Comparison of ENCODE assay signal across 9 cellular contexts in the genomic region with DNA sequence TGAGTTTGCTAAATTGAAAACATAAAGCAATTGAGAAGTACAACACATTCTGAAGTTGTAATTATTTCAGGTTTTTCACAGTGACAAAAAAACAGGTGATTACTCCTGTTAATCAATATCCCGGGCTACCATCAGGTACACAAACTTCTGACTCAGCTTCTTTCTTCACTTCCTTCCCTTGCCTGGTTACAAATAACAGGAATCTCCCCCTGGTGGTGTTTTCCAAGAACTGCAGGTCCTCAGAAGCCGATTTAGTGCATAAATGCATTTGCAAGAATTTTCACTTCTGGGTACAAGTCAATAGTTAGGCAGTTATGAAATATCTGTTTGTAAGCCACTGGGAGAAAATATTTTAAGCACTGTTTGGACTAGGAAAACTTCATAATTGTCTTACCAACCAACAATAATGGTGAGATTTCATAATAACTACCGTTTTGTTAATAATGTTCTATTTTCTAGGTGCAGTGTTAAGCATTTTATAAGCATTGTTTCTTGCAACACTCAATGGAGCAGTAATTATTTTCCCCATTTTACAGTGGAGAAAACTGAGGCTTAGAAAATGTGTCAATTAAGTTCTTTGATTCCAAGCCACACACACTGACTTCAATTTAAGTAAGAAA. TPM values are rescaled to one million over a fixed set of nuclear protein-coding genes. Genes with fewer than 3 reads are reported as not detected.
DNase-seq lines count a peak whose midpoint lies in the region; ATAC-seq and TF ChIP-seq lines count a peak whose summit lies in the region.
"Had no signal": no experiment of that assay in that cellular context is flagged by ENCODE, and none has a peak within 500 bp of the region (broad histone marks: within the 10 kb centered on the region; RNA-seq: fewer than 3 reads in every experiment).

No MANE protein-coding gene starts in this region.

- H3K36me3 ChIP-seq in liver (ENCODE audit: control insufficient read depth in 4 of 4, insufficient read depth in 3 of 4, low read depth in 1 of 4, low read length in 3 of 4), result peaks cover 6 to 38% (median 29%) of the 10 kb centered on the region in 4 donors

- no peaks in the 10 kb centered on the region for H3K9me3 ChIP-seq in liver (ENCODE audit: control insufficient read depth in 4 of 4, low read length in 3 of 4)

- H3K4me3 ChIP-seq in liver (ENCODE audit: low read depth in 1 of 3, low read length in 3 of 3), result no peak overlapping the region

- no TSS peak for BruUV-seq in Calu3 (replicated peaks; lab: Mats Ljungman, UMichigan)

- H3K9me3 Mint-ChIP-seq in Calu3 (ENCODE audit: low read depth, unreplicated experiment), result no peaks in the 10 kb centered on the region
- no peaks in the 10 kb centered on the region for H3K9me3 Mint-ChIP-seq in chondrocyte (ENCODE audit: low read depth)
- H3K9me3 Mint-ChIP-seq: T-helper 1 cell treated with Interleukin-12 subunit alpha and Interleukin-12 subunit beta and Interleukin-4 antibody, amounts not matched to agents 30 μg/mL and 1 μg/mL, for 36 hours had no signal

- peaks cover 0 to 14% (median 7%) of the 10 kb centered on the region in 4 donors for H3K4me1 ChIP-seq in liver (ENCODE audit: control insufficient read depth in 4 of 4, insufficient read depth in 4 of 4, low read length in 3 of 4)

- ATAC-seq in HG03066 (IDR thresholded peaks at IDR 0.05; ENCODE audit: low read depth, unreplicated experiment) (peak; percentile 70), HG03460 (IDR thresholded peaks at IDR 0.05; ENCODE audit: unreplicated experiment) (no peak)

- H3K4me3 Mint-ChIP-seq in Calu3 (ENCODE audit: low read depth, unreplicated experiment) (no peak overlapping the region), chondrocyte (ENCODE audit: unreplicated experiment) (no peak overlapping the region)
- H3K4me3 Mint-ChIP-seq: T-helper 1 cell treated with Interleukin-12 subunit alpha and Interleukin-12 subunit beta and Interleukin-4 antibody, amounts not matched to agents 30 μg/mL and 1 μg/mL, for 36 hours had no signal

- intact Hi-C loops in Calu3 (cut with micrococcal nuclease; ENCODE audit: unreplicated experiment), result loop anchor here (1.0 to 5.0 kb wide), 2 partner anchors 75 to 93 kb away; a partner anchor contains a TSS

- H3K27ac ChIP-seq in liver (ENCODE audit: low read depth in 1 of 2, low read length in 2 of 2), result peak overlapping the region; percentile 15 to 49

- H3K4me1 Mint-ChIP-seq in Calu3 (ENCODE audit: low read depth, unreplicated experiment) (peaks cover 22% of the 10 kb centered on the region), chondrocyte (ENCODE audit: low read depth) (peaks cover 7% of the 10 kb centered on the region)

- peaks cover 93% of the 10 kb centered on the region for H3K36me3 Mint-ChIP-seq in Calu3 (ENCODE audit: insufficient read depth, unreplicated experiment)
- peaks cover 29% of the 10 kb centered on the region for H3K36me3 Mint-ChIP-seq in chondrocyte (ENCODE audit: low read depth)

- H3K9ac ChIP-seq in liver (ENCODE audit: low read depth in 1 of 2, low read length in 2 of 2), result no peak overlapping the region

- TF ChIP-seq RAD21 in liver (IDR thresholded peaks at IDR 0.05), result peak; percentile 97 to 99

- CTCF ChIA-PET in Calu3 (lab: Charles Lee), result interaction anchor here (0.7 to 3.8 kb wide), 7 partner anchors 10 to 92 kb away, joined by 3 to 60 read pairs (median 3); a partner anchor contains a TSS

- DNase-seq in Calu3 (peak; percentile 74), NCI-H510A treated with DMSO at 0.1 percent for 48 hours (lab: John Stamatoyannopoulos, UW) (peak; percentile 95), chondrocyte (ENCODE audit: low spot score) (no peak)
- DNase-seq in activated CD4-positive, alpha-beta T cell treated with anti-CD3 and anti-CD28 coated beads for 24 hours (ENCODE audit: low read depth in 2 of 2), result peak; percentile 45 to 65
- DNase-seq in stimulated activated CD4-positive, alpha-beta T cell treated with anti-CD3 and anti-CD28 coated beads, TNF-alpha, amount 100 ng/mL, for 24 hours (ENCODE audit: low read depth in 3 of 3), result peak; percentile 47 to 69 (median 56)

- H3K27ac Mint-ChIP-seq in Calu3 (ENCODE audit: unreplicated experiment), result peak overlapping the region; percentile 31
- H3K27ac Mint-ChIP-seq in chondrocyte (ENCODE audit: unreplicated experiment), result no peak overlapping the region
- H3K27ac Mint-ChIP-seq: T-helper 1 cell treated with Interleukin-12 subunit alpha and Interleukin-12 subunit beta and Interleukin-4 antibody, amounts not matched to agents 30 μg/mL and 1 μg/mL, for 36 hours had no signal

- no peaks in the 10 kb centered on the region for H3K27me3 ChIP-seq in liver (ENCODE audit: control insufficient read depth in 4 of 4, insufficient read depth in 4 of 4, low read length in 3 of 4)

- TF ChIP-seq CTCF in Calu3 (IDR thresholded peaks at IDR 0.05; ENCODE audit: unreplicated experiment), result peak; percentile 74
- peak; percentile 98 for TF ChIP-seq CTCF in chondrocyte (IDR thresholded peaks at IDR 0.05)
- TF ChIP-seq CTCF in liver (IDR thresholded peaks at IDR 0.05; ENCODE audit: low read depth, low read length, missing input control), result peak; percentile 99

- H3K27me3 Mint-ChIP-seq in Calu3 (ENCODE audit: unreplicated experiment), result no peaks in the 10 kb centered on the region
- no peaks in the 10 kb centered on the region for H3K27me3 Mint-ChIP-seq in chondrocyte (ENCODE audit: low read depth)

- WGBS in liver, result 11% methylated on average over 3 of the region's 3 CpGs

TF ChIP-seq in liver, 16 proteins besides CTCF, POLR2A, EP300 and RAD21:
- peak; percentile 35 for TF ChIP-seq FOXA2 (IDR thresholded peaks at IDR 0.05)
- peak; percentile 17 to 64 for TF ChIP-seq GABPA (IDR thresholded peaks at IDR 0.05 in 1 of 2, conservative IDR thresholded peaks at IDR 0.05 in 1 of 2)
- peak; percentile 21 for TF ChIP-seq SP1 (IDR thresholded peaks at IDR 0.05)
- peak; percentile 52 for TF ChIP-seq FOXA1 (IDR thresholded peaks at IDR 0.05)
- TF ChIP-seq, protein P1, sequence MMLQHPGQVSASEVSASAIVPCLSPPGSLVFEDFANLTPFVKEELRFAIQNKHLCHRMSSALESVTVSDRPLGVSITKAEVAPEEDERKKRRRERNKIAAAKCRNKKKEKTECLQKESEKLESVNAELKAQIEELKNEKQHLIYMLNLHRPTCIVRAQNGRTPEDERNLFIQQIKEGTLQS (IDR thresholded peaks at IDR 0.05), result peak; percentile 63
- TF ChIP-seq HNF4G (IDR thresholded peaks at IDR 0.05), result peak; percentile 7
- TF ChIP-seq NR2F2 (IDR thresholded peaks at IDR 0.05), result no peak
- TF ChIP-seq EGR1 (IDR thresholded peaks at IDR 0.05; ENCODE audit: low read depth in 2 of 2), result peak in 1 of 2 donors; percentile 31
- TF ChIP-seq, protein P2, sequence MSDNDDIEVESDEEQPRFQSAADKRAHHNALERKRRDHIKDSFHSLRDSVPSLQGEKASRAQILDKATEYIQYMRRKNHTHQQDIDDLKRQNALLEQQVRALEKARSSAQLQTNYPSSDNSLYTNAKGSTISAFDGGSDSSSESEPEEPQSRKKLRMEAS (IDR thresholded peaks at IDR 0.05), result peak; percentile 35
- peak; percentile 52 to 66 for TF ChIP-seq RXRA (IDR thresholded peaks at IDR 0.05)
- TF ChIP-seq, protein P3, sequence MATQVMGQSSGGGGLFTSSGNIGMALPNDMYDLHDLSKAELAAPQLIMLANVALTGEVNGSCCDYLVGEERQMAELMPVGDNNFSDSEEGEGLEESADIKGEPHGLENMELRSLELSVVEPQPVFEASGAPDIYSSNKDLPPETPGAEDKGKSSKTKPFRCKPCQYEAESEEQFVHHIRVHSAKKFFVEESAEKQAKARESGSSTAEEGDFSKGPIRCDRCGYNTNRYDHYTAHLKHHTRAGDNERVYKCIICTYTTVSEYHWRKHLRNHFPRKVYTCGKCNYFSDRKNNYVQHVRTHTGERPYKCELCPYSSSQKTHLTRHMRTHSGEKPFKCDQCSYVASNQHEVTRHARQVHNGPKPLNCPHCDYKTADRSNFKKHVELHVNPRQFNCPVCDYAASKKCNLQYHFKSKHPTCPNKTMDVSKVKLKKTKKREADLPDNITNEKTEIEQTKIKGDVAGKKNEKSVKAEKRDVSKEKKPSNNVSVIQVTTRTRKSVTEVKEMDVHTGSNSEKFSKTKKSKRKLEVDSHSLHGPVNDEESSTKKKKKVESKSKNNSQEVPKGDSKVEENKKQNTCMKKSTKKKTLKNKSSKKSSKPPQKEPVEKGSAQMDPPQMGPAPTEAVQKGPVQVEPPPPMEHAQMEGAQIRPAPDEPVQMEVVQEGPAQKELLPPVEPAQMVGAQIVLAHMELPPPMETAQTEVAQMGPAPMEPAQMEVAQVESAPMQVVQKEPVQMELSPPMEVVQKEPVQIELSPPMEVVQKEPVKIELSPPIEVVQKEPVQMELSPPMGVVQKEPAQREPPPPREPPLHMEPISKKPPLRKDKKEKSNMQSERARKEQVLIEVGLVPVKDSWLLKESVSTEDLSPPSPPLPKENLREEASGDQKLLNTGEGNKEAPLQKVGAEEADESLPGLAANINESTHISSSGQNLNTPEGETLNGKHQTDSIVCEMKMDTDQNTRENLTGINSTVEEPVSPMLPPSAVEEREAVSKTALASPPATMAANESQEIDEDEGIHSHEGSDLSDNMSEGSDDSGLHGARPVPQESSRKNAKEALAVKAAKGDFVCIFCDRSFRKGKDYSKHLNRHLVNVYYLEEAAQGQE (IDR thresholded peaks at IDR 0.05), result no peak
- peak; percentile 69 for TF ChIP-seq YY1 (IDR thresholded peaks at IDR 0.05)
- TF ChIP-seq TAF1 (conservative IDR thresholded peaks at IDR 0.05), result no peak
- TF ChIP-seq JUND (IDR thresholded peaks at IDR 0.05), result peak; percentile 75 to 91
- peak; percentile 43 to 52 for TF ChIP-seq HNF4A (conservative IDR thresholded peaks at IDR 0.05)
- TF ChIP-seq, protein P4, sequence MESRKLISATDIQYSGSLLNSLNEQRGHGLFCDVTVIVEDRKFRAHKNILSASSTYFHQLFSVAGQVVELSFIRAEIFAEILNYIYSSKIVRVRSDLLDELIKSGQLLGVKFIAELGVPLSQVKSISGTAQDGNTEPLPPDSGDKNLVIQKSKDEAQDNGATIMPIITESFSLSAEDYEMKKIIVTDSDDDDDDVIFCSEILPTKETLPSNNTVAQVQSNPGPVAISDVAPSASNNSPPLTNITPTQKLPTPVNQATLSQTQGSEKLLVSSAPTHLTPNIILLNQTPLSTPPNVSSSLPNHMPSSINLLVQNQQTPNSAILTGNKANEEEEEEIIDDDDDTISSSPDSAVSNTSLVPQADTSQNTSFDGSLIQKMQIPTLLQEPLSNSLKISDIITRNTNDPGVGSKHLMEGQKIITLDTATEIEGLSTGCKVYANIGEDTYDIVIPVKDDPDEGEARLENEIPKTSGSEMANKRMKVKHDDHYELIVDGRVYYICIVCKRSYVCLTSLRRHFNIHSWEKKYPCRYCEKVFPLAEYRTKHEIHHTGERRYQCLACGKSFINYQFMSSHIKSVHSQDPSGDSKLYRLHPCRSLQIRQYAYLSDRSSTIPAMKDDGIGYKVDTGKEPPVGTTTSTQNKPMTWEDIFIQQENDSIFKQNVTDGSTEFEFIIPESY (IDR thresholded peaks at IDR 0.05), result no peak

RNA-seq across cellular contexts. Expression of a gene that starts 12.4 kb away (rescaled TPM):
- total RNA-seq in Calu3 (2022) (63.8 and 76.4 TPM in 2 replicates), chondrocyte (13.6 to 20.7 TPM (median 13.6 TPM) in 3 replicates), liver (10 to 100 TPM in 1 of 2 donors, 1 to 10 TPM in 1; 7.7 to 11.2 TPM)
- 1 to 10 TPM; 5.0 to 6.3 TPM for polyA plus RNA-seq in liver
